Comparison of ENCODE assay signal across 8 cellular contexts in genomic region chr15:60720493-60721231, GRCh38.
DNase-seq lines count a peak whose midpoint lies in the region; ATAC-seq and TF ChIP-seq lines count a peak whose summit lies in the region.

No MANE protein-coding gene starts in this region.

- peak overlapping the region; percentile 31 for H3K4me2 ChIP-seq in OCI-LY7 (ENCODE audit: low read length)

- H3K27ac ChIP-seq in OCI-LY7 (ENCODE audit: low read depth, low read length, poor library complexity, severe bottlenecking), result no peak overlapping the region

- H3K9me3 ChIP-seq in OCI-LY7 (ENCODE audit: low read length), result no peaks in the 10 kb centered on the region

- DNase-seq in OCI-LY7 (ENCODE audit: low spot score) (no peak), foreskin fibroblast (no peak), superior temporal gyrus (ENCODE audit: extremely low spot score) (no peak)
- DNase-seq in activated naive CD4-positive, alpha-beta T cell (lab: John Stamatoyannopoulos, UW), result peak; percentile 2 to 14 (median 7)
- peak; percentile 21 for DNase-seq in stimulated activated CD8-positive, alpha-beta memory T cell treated with anti-CD3 and anti-CD28 coated beads, Interleukin-12 subunit alpha, Interleukin-12 subunit beta, amount 100 ng/mL, for 4 hours (ENCODE audit: low read depth)

- H3K4me1 ChIP-seq in OCI-LY7 (ENCODE audit: insufficient read depth, low read length, poor library complexity, severe bottlenecking), result peaks cover 31% of the 10 kb centered on the region

- CTCF ChIA-PET in OCI-LY7 (lab: Charles Lee; ENCODE audit: unreplicated experiment), result no interaction called here

- no peaks in the 10 kb centered on the region for H3K79me2 ChIP-seq in OCI-LY7 (ENCODE audit: insufficient read depth, low read depth, low read length)

- H3K9me2 ChIP-seq in OCI-LY7 (ENCODE audit: insufficient read depth, low read length), result no peaks in the 10 kb centered on the region

- H3K36me3 ChIP-seq in OCI-LY7 (ENCODE audit: insufficient read depth, low read length), result no peaks in the 10 kb centered on the region

- POLR2A ChIA-PET in OCI-LY7 (lab: Charles Lee), result no interaction called here

- H4K20me1 ChIP-seq in OCI-LY7 (ENCODE audit: insufficient read depth, low read length), result no peaks in the 10 kb centered on the region

- ATAC-seq in GM19035 (IDR thresholded peaks at IDR 0.05; ENCODE audit: unreplicated experiment) (peak; percentile 52), HG03571 (IDR thresholded peaks at IDR 0.05; ENCODE audit: unreplicated experiment) (no peak), GM18502 (IDR thresholded peaks at IDR 0.05; ENCODE audit: poor library complexity, unreplicated experiment) (no peak)

- H2AFZ ChIP-seq in OCI-LY7 (ENCODE audit: low read length), result peak overlapping the region; percentile 43

- intact Hi-C loops in OCI-LY7 (cut with micrococcal nuclease; ENCODE audit: unreplicated experiment), result no loop called here

- TF ChIP-seq CTCF in OCI-LY7 (conservative IDR thresholded peaks at IDR 0.05; ENCODE audit: low read length) (no peak), foreskin fibroblast (IDR thresholded peaks at IDR 0.05; ENCODE audit: low read depth, low read length) (no peak)

- no TSS peak for BruUV-seq in OCI-LY7 (replicated peaks; lab: Mats Ljungman, UMichigan)

- H3K4me3 ChIP-seq in OCI-LY7 (ENCODE audit: low read depth, low read length, poor library complexity, severe bottlenecking) (no peak overlapping the region), foreskin fibroblast (ENCODE audit: low read depth in 1 of 2, low read length in 2 of 2) (no peak overlapping the region)

Comparison
In these comparisons a context has a peak if more than half of its experiments do, and no peak if none do; other contexts are left out.
1. DNase-seq: peak in activated naive CD4-positive, alpha-beta T cell (4 of 4) and stimulated activated CD8-positive, alpha-beta memory T cell treated with anti-CD3 and anti-CD28 coated beads, Interleukin-12 subunit alpha, Interleukin-12 subunit beta, amount 100 ng/mL, for 4 hours (single experiment); none in OCI-LY7 (single experiment), foreskin fibroblast (0 of 2) and superior temporal gyrus (single experiment).